1 cellular context compared by ENCODE assay signal in the genomic region with DNA sequence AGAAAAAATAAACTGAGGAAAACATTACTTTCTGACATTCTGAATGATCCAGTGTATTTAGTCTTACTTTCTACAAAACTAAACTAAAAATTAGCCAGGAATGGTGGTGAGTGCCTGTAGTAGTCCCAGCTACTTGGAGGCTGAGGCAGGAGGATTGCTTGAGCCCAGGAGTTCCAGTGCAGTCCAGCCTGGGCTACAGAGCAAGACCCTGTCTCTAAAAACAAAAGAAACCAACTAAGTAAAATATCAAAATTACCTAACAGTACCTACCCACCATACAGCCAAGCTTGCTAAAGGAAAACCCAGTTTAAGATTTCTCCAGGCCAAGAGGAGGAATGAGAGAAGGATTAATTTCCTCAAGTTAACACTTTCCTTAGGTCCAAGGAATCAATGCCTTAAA.
TF ChIP-seq lines count a peak whose summit lies in the region.

No MANE protein-coding gene starts in this region.

TF ChIP-seq in K562, 482 proteins besides CTCF, POLR2A, EP300 and RAD21:
- TF ChIP-seq NR1H2 (CRISPR knock-in tag; IDR thresholded peaks at IDR 0.05) (no peak), ZSCAN32 (CRISPR knock-in tag; IDR thresholded peaks at IDR 0.05) (no peak), BCOR (IDR thresholded peaks at IDR 0.05) (no peak), ZFP36 (IDR thresholded peaks at IDR 0.05; ENCODE audit: low read depth, low read length, partially characterized antibody) (no peak), CHD1 (IDR thresholded peaks at IDR 0.05; ENCODE audit: low read length) (no peak), BRF2 (IDR thresholded peaks at IDR 0.05; ENCODE audit: borderline replicate concordance, insufficient read depth, insufficient read length) (no peak)
